24 cellular contexts compared by ENCODE assay signal in the genomic region with DNA sequence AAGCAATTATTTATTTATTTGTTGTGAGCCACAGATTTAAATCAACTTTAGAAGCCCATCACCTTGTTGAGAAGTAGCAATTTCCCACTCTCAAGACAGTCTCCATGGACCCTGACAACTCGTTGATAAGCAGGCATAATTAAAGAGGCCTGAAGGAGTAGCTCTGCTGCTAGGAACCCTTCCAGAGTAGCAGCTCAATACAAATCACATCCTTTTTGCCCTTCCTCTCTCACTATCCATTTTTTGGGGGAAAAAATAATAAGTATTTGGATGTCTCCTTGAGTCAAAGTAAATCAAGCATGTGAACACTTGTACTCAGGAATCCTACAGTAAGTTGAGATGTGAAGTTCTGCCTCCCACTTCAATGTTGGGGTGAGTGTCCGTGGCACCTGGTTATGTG.
DNase-seq lines count a peak whose midpoint lies in the region; ATAC-seq, FAIRE-seq and TF ChIP-seq lines count a peak whose summit lies in the region.
"Had no signal": no experiment of that assay in that cellular context is flagged by ENCODE, and none has a peak within 500 bp of the region (broad histone marks: within the 10 kb centered on the region; RNA-seq: fewer than 3 reads in every experiment).

No MANE protein-coding gene starts in this region.

- ATAC-seq in GM18519 (IDR thresholded peaks at IDR 0.05; ENCODE audit: low FRiP score, unreplicated experiment) (peak; percentile 10), HG02798 (IDR thresholded peaks at IDR 0.05; ENCODE audit: poor library complexity, unreplicated experiment) (peak; percentile 20), SK-N-SH treated with all-trans-retinoic acid at 6 μM for 48 hours (no peak), GM21529 (IDR thresholded peaks at IDR 0.05; ENCODE audit: unreplicated experiment) (no peak)
- ATAC-seq: K562 had no signal

- no peaks in the 10 kb centered on the region for H3K27me3 ChIP-seq in Karpas-422 (ENCODE audit: low read length)
- H3K27me3 ChIP-seq: BE2C had no signal

- no peak overlapping the region for H3K4me3 ChIP-seq in Karpas-422 (ENCODE audit: low read length)
- H3K4me3 ChIP-seq: GM23248, K562 had no signal

- FAIRE-seq in GM12891 (lab: Jason Lieb, UNC), result peak; percentile 26
- FAIRE-seq: HTR-8/SVneo, K562 had no signal

- no peak overlapping the region for H2AFZ ChIP-seq in Karpas-422 (ENCODE audit: low read length)
- H2AFZ ChIP-seq: GM23248 had no signal

- H3K4me1 ChIP-seq in Karpas-422 (ENCODE audit: low read length), result peaks cover 3% of the 10 kb centered on the region; the same call in 1 of the 2 replicates
- H3K4me1 ChIP-seq: BE2C had no signal

- peak; percentile 95 for TF ChIP-seq POLR2A in GM12891 (IDR thresholded peaks at IDR 0.05; ENCODE audit: low read depth, low read length)

- H4K20me1 ChIP-seq in Karpas-422 (ENCODE audit: insufficient read depth, low read depth, low read length), result no peaks in the 10 kb centered on the region

- no peaks in the 10 kb centered on the region for H3K36me3 ChIP-seq in Karpas-422 (ENCODE audit: insufficient read depth, low read length)
- H3K36me3 ChIP-seq: BE2C had no signal

- H3K9ac ChIP-seq in Karpas-422 (ENCODE audit: low read length), result no peak overlapping the region
- H3K9ac ChIP-seq: GM23248 had no signal

- DNase-seq in GM12891 (ENCODE audit: insufficient read length, low spot score) (no peak), Karpas-422 (peak; percentile 14), cerebellar cortex (ENCODE audit: low spot score) (no peak), DMS153 (lab: John Stamatoyannopoulos, UW) (no peak)
- DNase-seq: 8988T, ACHN, BE2C, Calu3, DND-41, GM23248, H7, MV-4-11, NCI-H1105, NCI-H1436 treated with DMSO at 0.1 percent for 48 hours, NCI-H187 treated with DMSO at 0.1 percent for 48 hours, NCI-H2107, NCI-H2227 treated with DMSO at 0.1 percent for 48 hours, SHP77 treated with DMSO at 0.1 percent for 48 hours had no signal

- no peaks in the 10 kb centered on the region for H3K9me3 ChIP-seq in Karpas-422 (ENCODE audit: low read length)
- H3K9me3 ChIP-seq: BE2C had no signal

- H3K27ac ChIP-seq in Karpas-422 (ENCODE audit: low read length), result no peak overlapping the region
- H3K27ac ChIP-seq: GM23248 had no signal

- H3K79me2 ChIP-seq in Karpas-422 (ENCODE audit: low read length), result no peaks in the 10 kb centered on the region

- no peak overlapping the region for H3K4me2 ChIP-seq in Karpas-422 (ENCODE audit: low read depth, low read length, poor library complexity, severe bottlenecking)

- no peaks in the 10 kb centered on the region for H3K9me2 ChIP-seq in Karpas-422 (replicated peaks; ENCODE audit: insufficient read depth, low read length)

TF ChIP-seq in GM12891, 5 proteins besides CTCF, POLR2A, EP300 and RAD21:
- TF ChIP-seq TAF1 (IDR thresholded peaks at IDR 0.05; ENCODE audit: low read depth, low read length), result no peak
- peak; percentile 74 for TF ChIP-seq POU2F2 (IDR thresholded peaks at IDR 0.05; ENCODE audit: low read depth, low read length)
- peak; percentile 86 for TF ChIP-seq POLR2AphosphoS5 (IDR thresholded peaks at IDR 0.05; ENCODE audit: low read depth, low read length)

TF ChIP-seq in SK-N-SH treated with all-trans-retinoic acid at 6 μM for 48 hours, 23 proteins besides CTCF, POLR2A, EP300 and RAD21:
- TF ChIP-seq ZFP30 (CRISPR knock-in tag; IDR thresholded peaks at IDR 0.05), result no peak
- TF ChIP-seq TCF4 (CRISPR knock-in tag; IDR thresholded peaks at IDR 0.05; ENCODE audit: borderline replicate concordance), result no peak
- TF ChIP-seq PPARA (CRISPR knock-in tag; IDR thresholded peaks at IDR 0.05; ENCODE audit: borderline replicate concordance), result no peak

Comparison
In these comparisons a context has a peak if more than half of its experiments do, and no peak if none do; other contexts are left out.
1. ATAC-seq: peak in GM18519 (single experiment) and HG02798 (single experiment); none in SK-N-SH treated with all-trans-retinoic acid at 6 μM for 48 hours (single experiment) and GM21529 (single experiment).